9 cellular contexts compared by ENCODE assay signal in genomic region chr17:8109669-8110455, GRCh38. TPM values are rescaled to one million over a fixed set of nuclear protein-coding genes. Genes with fewer than 3 reads are reported as not detected.
DNase-seq lines count a peak whose midpoint lies in the region; ATAC-seq and TF ChIP-seq lines count a peak whose summit lies in the region.
"Had no signal": no experiment of that assay in that cellular context is flagged by ENCODE, and none has a peak within 500 bp of the region (broad histone marks: within the 10 kb centered on the region; RNA-seq: fewer than 3 reads in every experiment).

No MANE protein-coding gene starts in this region.

- no peak overlapping the region for H2AFZ ChIP-seq in DND-41 (ENCODE audit: low read depth, low read length)

- DNase-seq in DND-41 (peak; percentile 56), LoVo (ENCODE audit: low spot score) (peak; percentile 67), coronary artery (ENCODE audit: low spot score) (no peak), lung microvascular endothelial cell (ENCODE audit: low read depth in 2 of 2) (peak; percentile 35 to 67)
- peak; percentile 71 to 78 for DNase-seq in activated CD4-positive, alpha-beta T cell treated with anti-CD3 and anti-CD28 coated beads for 24 hours (ENCODE audit: low read depth in 2 of 2)
- DNase-seq in stimulated activated CD8-positive, alpha-beta memory T cell treated with anti-CD3 and anti-CD28 coated beads, Interleukin-4, amount 100 ng/mL, for 4 hours (ENCODE audit: low read depth in 2 of 2, low spot score in 1 of 2) = peak; percentile 52 to 56

- H3K27me3 ChIP-seq in DND-41 (ENCODE audit: insufficient read depth, low read length, poor library complexity) = peaks cover 12% of the 10 kb centered on the region

- H3K9ac ChIP-seq in DND-41 (ENCODE audit: low read depth, low read length) = no peak overlapping the region

- peak; percentile 75; the same call in 2 of the 3 replicates for ATAC-seq in DND-41 (ENCODE audit: insufficient read depth, low read depth)
- no peak for ATAC-seq in GM18517 (IDR thresholded peaks at IDR 0.05; ENCODE audit: unreplicated experiment)
- no peak for ATAC-seq in HG02981 (IDR thresholded peaks at IDR 0.05; ENCODE audit: unreplicated experiment)

- no peaks in the 10 kb centered on the region for H4K20me1 ChIP-seq in DND-41 (ENCODE audit: insufficient read depth, low read length)

- H3K4me2 ChIP-seq in DND-41 (ENCODE audit: insufficient read depth, low read length) = no peak overlapping the region

- H3K4me3 ChIP-seq in DND-41 (ENCODE audit: low read depth in 1 of 2, low read length in 2 of 2) = no peak overlapping the region
- H3K4me3 ChIP-seq in coronary artery = peak overlapping the region; percentile 58
- H3K4me3 ChIP-seq: SJSA1 had no signal

- peak; percentile 71 for TF ChIP-seq CTCF in DND-41 (IDR thresholded peaks at IDR 0.05; ENCODE audit: borderline replicate concordance, extremely low read depth, low read length, poor library complexity, severe bottlenecking)
- TF ChIP-seq CTCF in coronary artery (IDR thresholded peaks at IDR 0.05) = peak; percentile 41

- H3K36me3 ChIP-seq in DND-41 (ENCODE audit: insufficient read depth, low read length) = no peaks in the 10 kb centered on the region
- H3K36me3 ChIP-seq: SJSA1 had no signal

- no peaks in the 10 kb centered on the region for H3K4me1 ChIP-seq in DND-41 (ENCODE audit: insufficient read depth, low read length)

- H3K27ac ChIP-seq in DND-41 (ENCODE audit: low read length) (no peak overlapping the region), coronary artery (no peak overlapping the region)
- H3K27ac ChIP-seq: SJSA1 had no signal

- no peaks in the 10 kb centered on the region for H3K9me3 ChIP-seq in DND-41 (ENCODE audit: insufficient read depth, low read length, severe bottlenecking)
- H3K9me3 ChIP-seq: SJSA1 had no signal

- no peaks in the 10 kb centered on the region for H3K79me2 ChIP-seq in DND-41 (ENCODE audit: insufficient read depth, low read length)

RNA-seq across cellular contexts. Expression of gene ALOXE3, which starts 8.5 kb away (rescaled TPM):
- under 0.01 TPM in 1 of 2 replicates, not detected in the other for total RNA-seq in lung microvascular endothelial cell
- total RNA-seq: SJSA1 had no signal

RNA-seq across cellular contexts. Expression of gene HES7, which starts 14.0 kb away (rescaled TPM):
- total RNA-seq in lung microvascular endothelial cell = 0.22 TPM in 1 of 2 replicates, not detected in the other
- total RNA-seq: SJSA1 had no signal

RNA-seq across cellular contexts. Expression of gene ALOX12B, which starts 22.3 kb away (rescaled TPM):
- total RNA-seq in lung microvascular endothelial cell = not detected in 2 replicates
- total RNA-seq: SJSA1 had no signal

RNA-seq across cellular contexts. Expression of gene PER1, which starts 42.3 kb away (rescaled TPM):
- 5.2 and 10.7 TPM in 2 replicates for total RNA-seq in lung microvascular endothelial cell

RNA-seq across cellular contexts. Expression of gene VAMP2, which starts 52.9 kb away (rescaled TPM):
- total RNA-seq in lung microvascular endothelial cell = 2.8 and 4.6 TPM in 2 replicates
